Comparison of ENCODE assay signal across 20 cellular contexts in the genomic region with DNA sequence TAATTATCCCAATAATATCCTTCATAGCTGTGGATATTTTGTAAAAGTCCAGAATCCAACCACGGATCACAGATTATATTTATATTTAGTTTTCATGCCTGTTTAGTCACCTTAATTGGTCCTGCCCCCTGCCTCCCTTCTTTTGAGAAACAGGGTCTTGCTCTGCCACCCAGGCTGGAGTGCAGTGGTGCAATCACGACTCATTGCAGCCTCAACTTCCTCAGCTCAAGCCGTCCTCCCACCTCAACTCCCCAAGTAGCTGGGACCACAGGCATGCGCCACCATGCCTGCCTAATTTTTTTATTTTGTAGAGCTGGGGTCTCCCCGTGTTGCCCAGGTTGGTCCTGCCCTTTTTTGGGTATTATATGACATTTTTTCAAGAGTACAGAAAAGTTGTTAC.
"Had no signal": no experiment of that assay in that cellular context is flagged by ENCODE, and none has a peak within 500 bp of the region (broad histone marks: within the 10 kb centered on the region; RNA-seq: fewer than 3 reads in every experiment).

No MANE protein-coding gene starts in this region.

- H2AFZ ChIP-seq: hepatocyte had no signal

- H3K4me1 ChIP-seq: ascending aorta, prostate gland had no signal

- H3K27ac ChIP-seq: ascending aorta, hepatocyte, prostate gland, tibial nerve, vagina had no signal

- H3K27me3 ChIP-seq: ascending aorta, hepatocyte, tibial nerve, vagina had no signal

- H3K4me2 ChIP-seq: hepatocyte had no signal

- H3K9me3 ChIP-seq: ascending aorta, prostate gland, tibial nerve, vagina had no signal

- DNase-seq: activated CD4-positive, alpha-beta T cell treated with anti-CD3 and anti-CD28 coated beads, Interleukin-2, amount 50 U/mL, for 1 hour; activated CD8-positive, alpha-beta memory T cell treated with anti-CD3 and anti-CD28 coated beads for 24 hours; activated naive CD4-positive, alpha-beta T cell; activated naive CD8-positive, alpha-beta T cell treated with anti-CD3 and anti-CD28 coated beads, Interleukin-2, amount 50 U/mL, for 24 hours; islet precursor cell; right cardiac atrium; small intestine; stimulated activated CD4-positive, alpha-beta T cell treated with anti-CD3 and anti-CD28 coated beads, Interleukin-4, amount 100 ng/mL, for 4 hours; stimulated activated CD8-positive, alpha-beta memory T cell treated with anti-CD3 and anti-CD28 coated beads, Interleukin-4, amount 100 ng/mL, for 48 hours; stimulated activated naive CD4-positive, alpha-beta T cell treated with Interleukin-2 at 50 U/mL for 16 hours; substantia nigra had no signal

- H3K27ac Mint-ChIP-seq: activated naive CD8-positive, alpha-beta T cell treated with anti-CD3 and anti-CD28 coated beads, Interleukin-2, amount 50 U/mL, for 24 hours; activated T-helper 1 cell treated with anti-CD3 and anti-CD28 coated beads, Interleukin-12 subunit alpha, Interleukin-12 subunit beta, Interleukin-2, Interleukin-4 antibody, amounts not matched to agents 30 ng/mL and 10 ng/mL and 1 ng/mL, durations not matched to agents 14 hours and 24 hours and 36 hours had no signal

- H3K36me3 ChIP-seq: ascending aorta, prostate gland, tibial nerve, vagina had no signal

- H3K27me3 Mint-ChIP-seq: activated naive CD8-positive, alpha-beta T cell treated with anti-CD3 and anti-CD28 coated beads, Interleukin-2, amount 50 U/mL, for 24 hours had no signal

- H3K4me3 Mint-ChIP-seq: activated naive CD8-positive, alpha-beta T cell treated with anti-CD3 and anti-CD28 coated beads, Interleukin-2, amount 50 U/mL, for 24 hours; activated T-helper 1 cell treated with anti-CD3 and anti-CD28 coated beads, Interleukin-12 subunit alpha, Interleukin-12 subunit beta, Interleukin-2, Interleukin-4 antibody, amounts not matched to agents 30 ng/mL and 10 ng/mL and 1 ng/mL, durations not matched to agents 14 hours and 24 hours and 36 hours; neural crest cell had no signal

- ATAC-seq: activated naive CD8-positive, alpha-beta T cell treated with anti-CD3 and anti-CD28 coated beads, Interleukin-2, amount 50 U/mL, for 24 hours; esophagus mucosa; right cardiac atrium had no signal

- H3K4me3 ChIP-seq: ascending aorta, hepatocyte, lung, prostate gland, tibial nerve, vagina had no signal

- H3K9me3 Mint-ChIP-seq: activated naive CD8-positive, alpha-beta T cell treated with anti-CD3 and anti-CD28 coated beads, Interleukin-2, amount 50 U/mL, for 24 hours; activated T-helper 1 cell treated with anti-CD3 and anti-CD28 coated beads, Interleukin-12 subunit alpha, Interleukin-12 subunit beta, Interleukin-2, Interleukin-4 antibody, amounts not matched to agents 30 ng/mL and 10 ng/mL and 1 ng/mL, durations not matched to agents 14 hours and 24 hours and 36 hours; neural crest cell had no signal
